Comparison of ENCODE assay signal across 16 cellular contexts in genomic region chr4:48742412-48742811, GRCh38. TPM values are rescaled to one million over a fixed set of nuclear protein-coding genes. Genes with fewer than 3 reads are reported as not detected.
DNase-seq lines count a peak whose midpoint lies in the region; ATAC-seq, FAIRE-seq and TF ChIP-seq lines count a peak whose summit lies in the region.
"Had no signal": no experiment of that assay in that cellular context is flagged by ENCODE, and none has a peak within 500 bp of the region (broad histone marks: within the 10 kb centered on the region; RNA-seq: fewer than 3 reads in every experiment).

No MANE protein-coding gene starts in this region.

- H3K9me3 ChIP-seq in keratinocyte (ENCODE audit: control insufficient read depth, low read depth, low read length): no peaks in the 10 kb centered on the region
- H3K9me3 ChIP-seq: Caco-2, thoracic aorta had no signal

- H3K9me1 ChIP-seq in keratinocyte (ENCODE audit: control insufficient read depth, extremely low read depth, insufficient read depth, low read length): peaks cover 2% of the 10 kb centered on the region

- H3K27ac ChIP-seq in keratinocyte (ENCODE audit: control insufficient read depth, insufficient read depth, low read length) (no peak overlapping the region), brain microvascular endothelial cell (no peak overlapping the region)
- H3K27ac ChIP-seq: hepatocyte, SJCRH30, thoracic aorta, VCaP had no signal

- peaks cover 3% of the 10 kb centered on the region for H3K9me3 Mint-ChIP-seq in stimulated activated memory B cell treated with anti-CD40 and anti-IgM and Interleukin-4, amounts not matched to agents 10 μg/mL and 1 μg/mL and 100 μg/mL, for 72 hours

- H3K4me2 ChIP-seq in keratinocyte (ENCODE audit: control insufficient read depth, extremely low read depth, insufficient read depth, low read depth, low read length): peak overlapping the region; percentile 37
- H3K4me2 ChIP-seq: hepatocyte had no signal

- H3K36me3 ChIP-seq in keratinocyte (ENCODE audit: control insufficient read depth in 2 of 2, extremely low read depth in 1 of 2, insufficient read depth in 2 of 2, low read length in 2 of 2) (no peaks in the 10 kb centered on the region), brain microvascular endothelial cell (replicated peaks) (no peaks in the 10 kb centered on the region)
- H3K36me3 ChIP-seq: SJCRH30, thoracic aorta had no signal

- H4K20me1 ChIP-seq in keratinocyte (ENCODE audit: control insufficient read depth, extremely low read depth, insufficient read depth, low read length): no peaks in the 10 kb centered on the region

- peaks cover 21% of the 10 kb centered on the region for H3K36me3 Mint-ChIP-seq in stimulated activated memory B cell treated with anti-CD40 and anti-IgM and Interleukin-4, amounts not matched to agents 10 μg/mL and 1 μg/mL and 100 μg/mL, for 72 hours

- H3K79me2 ChIP-seq in keratinocyte (ENCODE audit: control insufficient read depth, insufficient read depth, low read length): peaks cover 87% of the 10 kb centered on the region

- FAIRE-seq in keratinocyte (lab: Jason Lieb, UNC): peak; percentile 56
- FAIRE-seq: H1, small intestine had no signal

- no peak overlapping the region for H3K27ac Mint-ChIP-seq in stimulated activated memory B cell treated with anti-CD40 and anti-IgM and Interleukin-4, amounts not matched to agents 10 μg/mL and 1 μg/mL and 100 μg/mL, for 72 hours

- TF ChIP-seq CTCF in keratinocyte (optimal IDR thresholded peaks at IDR 0.05 in 1 of 3, IDR thresholded peaks at IDR 0.05 in 1 of 3, conservative IDR thresholded peaks at IDR 0.05 in 1 of 3; ENCODE audit: extremely low read depth in 1 of 3, insufficient read depth in 2 of 3, low read length in 3 of 3) (no peak), brain microvascular endothelial cell (IDR thresholded peaks at IDR 0.05; ENCODE audit: low read depth, low read length, missing control alignments) (no peak)

- no peaks in the 10 kb centered on the region for H3K27me3 Mint-ChIP-seq in stimulated activated memory B cell treated with anti-CD40 and anti-IgM and Interleukin-4, amounts not matched to agents 10 μg/mL and 1 μg/mL and 100 μg/mL, for 72 hours

- in situ Hi-C loops in brain microvascular endothelial cell (cut with HindIII; ENCODE audit: low pct_ligation_motif_present, low sequenced_read_pairs): no loop called here

- ATAC-seq in GM21529 (IDR thresholded peaks at IDR 0.05; ENCODE audit: unreplicated experiment) (peak; percentile 54), SK-N-SH treated with all-trans-retinoic acid at 6 μM for 48 hours (peak; percentile 68), HG02973 (IDR thresholded peaks at IDR 0.05; ENCODE audit: unreplicated experiment) (no peak)
- no peak for ATAC-seq in stimulated activated memory B cell treated with anti-CD40 and anti-IgM and Interleukin-4, amounts not matched to agents 10 μg/mL and 1 μg/mL and 100 μg/mL, for 72 hours

- H3K4me1 ChIP-seq in keratinocyte (ENCODE audit: control insufficient read depth, extremely low read depth, insufficient read depth, low read length): peaks cover 22% of the 10 kb centered on the region
- H3K4me1 ChIP-seq: Caco-2, SJCRH30 had no signal

- H3K4me1 Mint-ChIP-seq in stimulated activated memory B cell treated with anti-CD40 and anti-IgM and Interleukin-4, amounts not matched to agents 10 μg/mL and 1 μg/mL and 100 μg/mL, for 72 hours: peaks cover 81% of the 10 kb centered on the region

- no peak overlapping the region for H2AFZ ChIP-seq in keratinocyte (ENCODE audit: control insufficient read depth, low read length)
- H2AFZ ChIP-seq: hepatocyte had no signal

- no peak overlapping the region for H3K9ac ChIP-seq in keratinocyte (ENCODE audit: control insufficient read depth, extremely low read depth, insufficient read depth, low read length)

- DNase-seq in GM03348 (ENCODE audit: low spot score) (peak; percentile 12), keratinocyte (ENCODE audit: low read depth, low spot score) (no peak), brain microvascular endothelial cell (no peak)
- DNase-seq: Caco-2, KBM-7, NCI-H2029 treated with DMSO at 0.1 percent for 48 hours, SJCRH30, small intestine had no signal

- H3K4me3 ChIP-seq in keratinocyte (ENCODE audit: control insufficient read depth in 2 of 3, extremely low read depth in 1 of 3, insufficient read depth in 2 of 3, low read depth in 1 of 3, low read length in 3 of 3) (no peak overlapping the region), brain microvascular endothelial cell (ENCODE audit: low read depth, low read length) (no peak overlapping the region)
- H3K4me3 ChIP-seq: hepatocyte, SJCRH30, thoracic aorta had no signal

- dilution Hi-C loops in keratinocyte (cut with MboI; ENCODE audit: extremely low pct_ligation_motif_present, low sequenced_read_pairs): no loop called here

- H3K27me3 ChIP-seq in keratinocyte (ENCODE audit: control insufficient read depth, extremely low read depth, insufficient read depth, low read length) (no peaks in the 10 kb centered on the region), brain microvascular endothelial cell (replicated peaks) (no peaks in the 10 kb centered on the region)
- H3K27me3 ChIP-seq: hepatocyte, SJCRH30 had no signal

- no peak overlapping the region for H3K4me3 Mint-ChIP-seq in stimulated activated memory B cell treated with anti-CD40 and anti-IgM and Interleukin-4, amounts not matched to agents 10 μg/mL and 1 μg/mL and 100 μg/mL, for 72 hours

TF ChIP-seq in SK-N-SH treated with all-trans-retinoic acid at 6 μM for 48 hours, 23 proteins besides CTCF, POLR2A, EP300 and RAD21:
- TF ChIP-seq PATZ1 (CRISPR knock-in tag; IDR thresholded peaks at IDR 0.05; ENCODE audit: borderline replicate concordance) (no peak), ISL1 (CRISPR knock-in tag; IDR thresholded peaks at IDR 0.05) (no peak), CSRNP3 (CRISPR knock-in tag; IDR thresholded peaks at IDR 0.05) (no peak), ZNF565 (CRISPR knock-in tag; conservative IDR thresholded peaks at IDR 0.05; ENCODE audit: low read depth) (no peak), CSDC2 (CRISPR knock-in tag; IDR thresholded peaks at IDR 0.05) (no peak), BACH2 (CRISPR knock-in tag; IDR thresholded peaks at IDR 0.05; ENCODE audit: borderline replicate concordance) (no peak)

RNA-seq across cellular contexts. Expression of gene FRYL, which starts 37.7 kb away (rescaled TPM):
- polyA plus RNA-seq in keratinocyte: 29.4 to 40.4 TPM (median 29.6 TPM) in 3 replicates
- polyA plus RNA-seq in keratinocyte (2011; ENCODE audit: low read depth): 19.6 TPM
- polyA plus RNA-seq in keratinocyte (2011; cell fraction: cytosol; rRNA removed): 9.5 and 20.3 TPM in 2 replicates
- polyA plus RNA-seq in keratinocyte (2011; cell fraction: nucleus; rRNA removed): 48.6 and 66.2 TPM in 2 replicates
- 20.9 and 29.6 TPM in 2 replicates for polyA plus RNA-seq in keratinocyte (2012; ENCODE audit: low replicate concordance)
- polyA minus RNA-seq in keratinocyte: 39.1 to 166 TPM (median 101 TPM) in 3 replicates
- 45.7 TPM for polyA minus RNA-seq in keratinocyte (2011; cell fraction: cytosol; rRNA and poly(A)+ RNA removed)
- polyA minus RNA-seq in keratinocyte (2011; cell fraction: nucleus; rRNA and poly(A)+ RNA removed): 195 and 330 TPM in 2 replicates

Comparison
In these comparisons a context has a peak if more than half of its experiments do, and no peak if none do; other contexts are left out.
1. ATAC-seq: peak in GM21529 (single experiment) and SK-N-SH treated with all-trans-retinoic acid at 6 μM for 48 hours (single experiment); none in HG02973 (single experiment) and stimulated activated memory B cell treated with anti-CD40 and anti-IgM and Interleukin-4, amounts not matched to agents 10 μg/mL and 1 μg/mL and 100 μg/mL, for 72 hours (single experiment).